6 cellular contexts compared by ENCODE assay signal in genomic region chr11:690244-690643, GRCh38. TPM values are rescaled to one million over a fixed set of nuclear protein-coding genes. Genes with fewer than 3 reads are reported as not detected.
DNase-seq lines count a peak whose midpoint lies in the region; ATAC-seq, FAIRE-seq and TF ChIP-seq lines count a peak whose summit lies in the region.
"Not testable (repeated sequence)": the region's sequence is repeated elsewhere in the genome, so short reads cannot be mapped to it uniquely, and the experiment has no call there.

No MANE protein-coding gene starts in this region.

- peak overlapping the region; percentile 39 for H3K27ac ChIP-seq in CD4-positive, CD25-positive, alpha-beta regulatory T cell (ENCODE audit: insufficient read depth, low read length, poor library complexity, severe bottlenecking)
- peak overlapping the region; percentile 36; the same call in 1 of the 2 replicates for H3K27ac ChIP-seq in VCaP
- H3K27ac ChIP-seq in K562 (ENCODE audit: extremely low read depth, low read depth, low read length), result not testable (repeated sequence)
- peak overlapping the region; percentile 52 to 80 for H3K27ac ChIP-seq in mucosa of rectum (ENCODE audit: low read depth in 2 of 2, low read length in 2 of 2)

- FAIRE-seq in K562 (lab: Jason Lieb, UNC), result not testable (repeated sequence)

- peaks cover 13 to 41% (median 27%) of the 10 kb centered on the region in 4 donors for H3K4me1 Mint-ChIP-seq in CD4-positive, CD25-positive, alpha-beta regulatory T cell
- H3K4me1 Mint-ChIP-seq in osteocyte (ENCODE audit: unreplicated experiment), result peaks cover 52% of the 10 kb centered on the region

- not testable (repeated sequence) for TF ChIP-seq EP300 in K562 (IDR thresholded peaks at IDR 0.05; ENCODE audit: low read length)

- in situ Hi-C loops in K562 (cut with MboI), result not testable (repeated sequence)

- H3K9ac ChIP-seq in Loucy (ENCODE audit: low read depth, low read length, poor library complexity, severe bottlenecking), result peak overlapping the region; percentile 98
- H3K9ac ChIP-seq in K562 (ENCODE audit: insufficient read depth in 1 of 2, low read depth in 2 of 2, low read length in 2 of 2); mucosa of rectum (ENCODE audit: low read depth in 1 of 2, low read length in 2 of 2): not testable (repeated sequence)

- not testable (repeated sequence) for TF ChIP-seq POLR2A in K562 (conservative IDR thresholded peaks at IDR 0.05)

- intact Hi-C loops in K562 (cut with micrococcal nuclease), result loop anchor here (10.0 kb wide), 1 partner anchor 135 kb away; no protein-coding TSS in a partner anchor

- H3K36me3 Mint-ChIP-seq in CD4-positive, CD25-positive, alpha-beta regulatory T cell, result peaks cover 10% of the 10 kb centered on the region
- H3K36me3 Mint-ChIP-seq in osteocyte (ENCODE audit: unreplicated experiment), result peaks cover 21% of the 10 kb centered on the region

- H2AFZ ChIP-seq in Loucy (ENCODE audit: low read length); K562 (ENCODE audit: low read depth, low read length): not testable (repeated sequence)

- H3K27ac Mint-ChIP-seq in CD4-positive, CD25-positive, alpha-beta regulatory T cell, result peak overlapping the region; percentile 59 to 71 (median 63)
- peak overlapping the region; percentile 83 for H3K27ac Mint-ChIP-seq in osteocyte (ENCODE audit: unreplicated experiment)

- ATAC-seq in CD4-positive, CD25-positive, alpha-beta regulatory T cell (ENCODE audit: low read depth in 2 of 2); K562: not testable (repeated sequence)

- not testable (repeated sequence) for BruUV-seq in K562 (replicated peaks; lab: Mats Ljungman, UMichigan)

- not testable (repeated sequence) for H3F3A ChIP-seq in Loucy (ENCODE audit: low read depth)

- TF ChIP-seq RAD21 in K562 (CRISPR knock-in tag; conservative IDR thresholded peaks at IDR 0.05 in 1 of 2, IDR thresholded peaks at IDR 0.05 in 1 of 2), result not testable (repeated sequence)

- H3K4me3 Mint-ChIP-seq in CD4-positive, CD25-positive, alpha-beta regulatory T cell, result peak overlapping the region in 2 of 4 donors; percentile 39 to 42
- H3K4me3 Mint-ChIP-seq in osteocyte (ENCODE audit: unreplicated experiment), result not testable (repeated sequence)

- not testable (repeated sequence) for H3K4me3 ChIP-seq in CD4-positive, CD25-positive, alpha-beta regulatory T cell (ENCODE audit: low read depth, low read length); K562; mucosa of rectum (ENCODE audit: low read length in 2 of 2)
- H3K4me3 ChIP-seq in Loucy (ENCODE audit: low read length, poor library complexity, severe bottlenecking), result peak overlapping the region; percentile 94

- H3K9me3 ChIP-seq in CD4-positive, CD25-positive, alpha-beta regulatory T cell (ENCODE audit: control insufficient read depth in 2 of 2, low read length in 2 of 2); Loucy (ENCODE audit: insufficient read depth, low read depth, low read length); K562 (replicated peaks; ENCODE audit: control insufficient read depth, insufficient read depth, low read depth, low read length); mucosa of rectum (ENCODE audit: control insufficient read depth in 2 of 2, low read length in 2 of 2): not testable (repeated sequence)

- not testable (repeated sequence) for DNase-seq in CD4-positive, CD25-positive, alpha-beta regulatory T cell; K562 (ENCODE audit: extremely low read depth in 1 of 4, low spot score in 3 of 4); osteocyte (ENCODE audit: extremely low spot score, unreplicated experiment)

- TF ChIP-seq CTCF in Loucy (conservative IDR thresholded peaks at IDR 0.05; ENCODE audit: low read length); VCaP (conservative IDR thresholded peaks at IDR 0.05); K562 (IDR thresholded peaks at IDR 0.05 in 2 of 3, conservative IDR thresholded peaks at IDR 0.05 in 1 of 3; ENCODE audit: insufficient read depth in 2 of 3, low read depth in 1 of 3, low read length in 3 of 3); osteocyte (IDR thresholded peaks at IDR 0.05): not testable (repeated sequence)

- H3K27me3 Mint-ChIP-seq in CD4-positive, CD25-positive, alpha-beta regulatory T cell; osteocyte (ENCODE audit: unreplicated experiment): not testable (repeated sequence)

- H3K9me3 Mint-ChIP-seq in CD4-positive, CD25-positive, alpha-beta regulatory T cell; osteocyte (ENCODE audit: unreplicated experiment): not testable (repeated sequence)

- not testable (repeated sequence) for H3K9me1 ChIP-seq in K562 (ENCODE audit: control insufficient read depth, insufficient read depth, low read length)

- not testable (repeated sequence) for H3K27me3 ChIP-seq in CD4-positive, CD25-positive, alpha-beta regulatory T cell (ENCODE audit: control insufficient read depth, insufficient read depth, low read length); Loucy (ENCODE audit: insufficient read depth, low read length, poor library complexity, severe bottlenecking); K562 (ENCODE audit: control insufficient read depth in 2 of 2, insufficient read depth in 2 of 2, low read length in 2 of 2); mucosa of rectum (ENCODE audit: control insufficient read depth in 2 of 2, insufficient read depth in 2 of 2, low read length in 2 of 2)

- peaks cover 32% of the 10 kb centered on the region for H3K4me1 ChIP-seq in CD4-positive, CD25-positive, alpha-beta regulatory T cell (ENCODE audit: control insufficient read depth, insufficient read depth, low read length, poor library complexity, severe bottlenecking)
- H3K4me1 ChIP-seq in Loucy (ENCODE audit: insufficient read depth, low read length, poor library complexity, severe bottlenecking) (peaks cover 55% of the 10 kb centered on the region), K562 (replicated peaks in 1 of 2; ENCODE audit: control insufficient read depth in 2 of 2, insufficient read depth in 2 of 2, low read length in 2 of 2) (peaks cover 25 to 52% of the 10 kb centered on the region in 2 experiments), mucosa of rectum (ENCODE audit: control insufficient read depth in 2 of 2, insufficient read depth in 2 of 2, low read length in 2 of 2) (peaks cover 26 to 34% of the 10 kb centered on the region in 2 donors)

- H3K79me2 ChIP-seq in Loucy (ENCODE audit: insufficient read depth, low read length) (peaks cover 52% of the 10 kb centered on the region), K562 (ENCODE audit: control insufficient read depth, insufficient read depth, low read length) (peaks cover 61% of the 10 kb centered on the region)

- peaks cover 34% of the 10 kb centered on the region for H3K36me3 ChIP-seq in CD4-positive, CD25-positive, alpha-beta regulatory T cell (ENCODE audit: control insufficient read depth, insufficient read depth, low read length)
- H3K36me3 ChIP-seq in Loucy (ENCODE audit: insufficient read depth, low read length) (peaks cover 26% of the 10 kb centered on the region; the same call in 1 of the 2 replicates), K562 (ENCODE audit: control insufficient read depth, insufficient read depth, low read length) (peaks cover 58% of the 10 kb centered on the region; the same call in 2 of the 3 replicates), mucosa of rectum (ENCODE audit: control insufficient read depth in 2 of 2, insufficient read depth in 2 of 2, low read length in 2 of 2) (peaks cover 20 to 30% of the 10 kb centered on the region in 2 donors)

- CTCF ChIA-PET in K562 (lab: Yijun Ruan, JAX; ENCODE audit: low intra/inter-chr PET ratio), result not testable (repeated sequence)

- H4K20me1 ChIP-seq in Loucy (ENCODE audit: insufficient read depth, low read length, poor library complexity, severe bottlenecking), result peaks cover 27% of the 10 kb centered on the region
- not testable (repeated sequence) for H4K20me1 ChIP-seq in K562 (replicated peaks; ENCODE audit: control insufficient read depth, insufficient read depth, low read length)

- not testable (repeated sequence) for H3K9me2 ChIP-seq in Loucy (replicated peaks; ENCODE audit: low read depth, low read length)

- POLR2A ChIA-PET in K562 (lab: Yijun Ruan, JAX), result interaction anchor here (1.6 kb wide), 1 partner anchor 17 kb away, joined by 7 read pairs; no protein-coding TSS in a partner anchor

- peak overlapping the region; percentile 98 for H3K4me2 ChIP-seq in Loucy (ENCODE audit: low read depth, low read length, poor library complexity, severe bottlenecking)
- not testable (repeated sequence) for H3K4me2 ChIP-seq in K562 (ENCODE audit: insufficient read depth, low read length)

- WGBS in K562 (ENCODE audit: insufficient coverage, low coverage, missing lambda C conversion rate), result 94% methylated on average over 3 of the region's 3 CpGs

RNA-seq across cellular contexts. Expression of gene DEAF1, which starts 4.8 kb away (rescaled TPM):
- 84.1 TPM for total RNA-seq in CD4-positive, CD25-positive, alpha-beta regulatory T cell
- 10 to 100 TPM; 33.5 to 46.5 (median 37.4) TPM for polyA plus RNA-seq in CD4-positive, CD25-positive, alpha-beta regulatory T cell
- 68.2 and 200 TPM in 2 replicates for total RNA-seq in K562 (2011; cell fraction: chromatin; rRNA removed; ENCODE audit: low replicate concordance)
- total RNA-seq in K562 (2011; cell fraction: nucleolus; rRNA removed), result 95.7 and 111 TPM in 2 replicates
- total RNA-seq in K562 (2011; cell fraction: nucleoplasm; rRNA removed), result 50.3 and 71.3 TPM in 2 replicates
- total RNA-seq in K562 (2014; rRNA removed) (46.9 and 58.7 TPM in 2 replicates), K562 (2014; rRNA removed; fragmentation: Illumina TruSeq; extraction: Trizol) (13.3 and 20.4 TPM in 2 replicates), K562 (2015; rRNA removed; fragmentation: Illumina TruSeq; extraction: Trizol) (26.8 and 27.3 TPM in 2 replicates), K562 (2021) (64.2 and 69.1 TPM in 2 replicates), osteocyte (113 and 121 TPM in 2 replicates)
- polyA plus RNA-seq in K562 (2011; rRNA removed) (27.5 and 39.1 TPM in 2 replicates), K562 (2014; fragmentation: Illumina TruSeq; extraction: Trizol) (26.3 and 33.7 TPM in 2 replicates), K562 (2014; fragmentation: Nextera tagmentation; extraction: Ambion mirVana) (1 to 10 TPM; 2.0 to 3.6 TPM), K562 (2014; rRNA removed) (52.7 and 62.6 TPM in 2 replicates)
- 45.8 and 77.2 TPM in 2 replicates for polyA plus RNA-seq in K562 (2011; cell fraction: cytosol; rRNA removed)
- polyA plus RNA-seq in K562 (2011; cell fraction: nucleus; rRNA removed), result 28.4 and 56.6 TPM in 2 replicates
- 33.6 and 47.2 TPM in 2 replicates for polyA plus RNA-seq in K562 (2012)
- 16.7 and 25.1 TPM in 2 replicates for polyA minus RNA-seq in K562 (2011; rRNA and poly(A)+ RNA removed)
- 39.4 and 45.8 TPM in 2 replicates for polyA minus RNA-seq in K562 (2011; cell fraction: cytosol; rRNA and poly(A)+ RNA removed)
- polyA minus RNA-seq in K562 (2011; cell fraction: nucleus; rRNA and poly(A)+ RNA removed), result 22.2 and 28.8 TPM in 2 replicates

RNA-seq across cellular contexts. Expression of gene TMEM80, which starts 5.4 kb away (rescaled TPM):
- 26.3 TPM for total RNA-seq in CD4-positive, CD25-positive, alpha-beta regulatory T cell
- polyA plus RNA-seq in CD4-positive, CD25-positive, alpha-beta regulatory T cell, result 10 to 100 TPM; 24.5 to 35.0 (median 27.0) TPM
- total RNA-seq in K562 (2011; cell fraction: chromatin; rRNA removed; ENCODE audit: low replicate concordance), result 42.2 and 91.7 TPM in 2 replicates
- 45.0 and 58.9 TPM in 2 replicates for total RNA-seq in K562 (2011; cell fraction: nucleolus; rRNA removed)
- 50.4 and 62.3 TPM in 2 replicates for total RNA-seq in K562 (2011; cell fraction: nucleoplasm; rRNA removed)
- total RNA-seq in K562 (2014; rRNA removed), result 16.9 and 18.4 TPM in 2 replicates
- total RNA-seq in K562 (2014; rRNA removed; fragmentation: Illumina TruSeq; extraction: Trizol), result 9.4 and 11.0 TPM in 2 replicates
- total RNA-seq in K562 (2015; rRNA removed; fragmentation: Illumina TruSeq; extraction: Trizol), result 7.8 and 8.8 TPM in 2 replicates
- total RNA-seq in K562 (2021), result 14.2 and 14.6 TPM in 2 replicates
- 26.3 and 30.1 TPM in 2 replicates for polyA plus RNA-seq in K562 (2011; rRNA removed)
- 30.7 and 33.7 TPM in 2 replicates for polyA plus RNA-seq in K562 (2011; cell fraction: cytosol; rRNA removed)
- 51.3 and 73.6 TPM in 2 replicates for polyA plus RNA-seq in K562 (2011; cell fraction: nucleus; rRNA removed)
- 22.7 and 27.4 TPM in 2 replicates for polyA plus RNA-seq in K562 (2012)
- polyA plus RNA-seq in K562 (2014; fragmentation: Illumina TruSeq; extraction: Trizol), result 12.4 and 14.1 TPM in 2 replicates
- 1 to 10 TPM; 5.1 to 6.3 TPM for polyA plus RNA-seq in K562 (2014; fragmentation: Nextera tagmentation; extraction: Ambion mirVana)
- 25.1 and 38.3 TPM in 2 replicates for polyA plus RNA-seq in K562 (2014; rRNA removed)
- 5.0 and 6.4 TPM in 2 replicates for polyA minus RNA-seq in K562 (2011; rRNA and poly(A)+ RNA removed)
- 4.3 and 4.9 TPM in 2 replicates for polyA minus RNA-seq in K562 (2011; cell fraction: cytosol; rRNA and poly(A)+ RNA removed)
- polyA minus RNA-seq in K562 (2011; cell fraction: nucleus; rRNA and poly(A)+ RNA removed), result 9.6 and 11.2 TPM in 2 replicates
- 43.9 and 45.2 TPM in 2 replicates for total RNA-seq in osteocyte

RNA-seq across cellular contexts. Expression of gene EPS8L2, which starts 15.8 kb away (rescaled TPM):
- 11.2 TPM for total RNA-seq in CD4-positive, CD25-positive, alpha-beta regulatory T cell
- polyA plus RNA-seq in CD4-positive, CD25-positive, alpha-beta regulatory T cell, result 10 to 100 TPM; 17.4 to 19.4 (median 18.3) TPM
- total RNA-seq in K562 (2011; cell fraction: chromatin; rRNA removed; ENCODE audit: low replicate concordance), result 22.1 and 75.1 TPM in 2 replicates
- 35.8 and 51.2 TPM in 2 replicates for total RNA-seq in K562 (2011; cell fraction: nucleolus; rRNA removed)
- total RNA-seq in K562 (2011; cell fraction: nucleoplasm; rRNA removed), result 21.0 and 26.5 TPM in 2 replicates
- 13.1 and 17.0 TPM in 2 replicates for total RNA-seq in K562 (2014; rRNA removed)
- total RNA-seq in K562 (2014; rRNA removed; fragmentation: Illumina TruSeq; extraction: Trizol), result 2.5 and 3.7 TPM in 2 replicates
- total RNA-seq in K562 (2015; rRNA removed; fragmentation: Illumina TruSeq; extraction: Trizol), result 3.1 and 3.8 TPM in 2 replicates
- 8.6 and 10.4 TPM in 2 replicates for total RNA-seq in K562 (2021)
- 12.2 and 19.8 TPM in 2 replicates for polyA plus RNA-seq in K562 (2011; rRNA removed)
- polyA plus RNA-seq in K562 (2011; cell fraction: cytosol; rRNA removed), result 11.7 and 16.0 TPM in 2 replicates
- 98.5 and 118 TPM in 2 replicates for polyA plus RNA-seq in K562 (2011; cell fraction: nucleus; rRNA removed)
- 9.6 and 10.7 TPM in 2 replicates for polyA plus RNA-seq in K562 (2012)
- polyA plus RNA-seq in K562 (2014; fragmentation: Illumina TruSeq; extraction: Trizol), result 3.3 and 5.9 TPM in 2 replicates
- polyA plus RNA-seq in K562 (2014; fragmentation: Nextera tagmentation; extraction: Ambion mirVana), result 1 to 10 TPM in 1 of 2 experiments, under 1 TPM in 1; 0.75 to 1.2 TPM
- 10.4 and 16.3 TPM in 2 replicates for polyA plus RNA-seq in K562 (2014; rRNA removed)
- 3.1 and 5.6 TPM in 2 replicates for polyA minus RNA-seq in K562 (2011; rRNA and poly(A)+ RNA removed)
- polyA minus RNA-seq in K562 (2011; cell fraction: cytosol; rRNA and poly(A)+ RNA removed), result 10.0 and 10.5 TPM in 2 replicates
- polyA minus RNA-seq in K562 (2011; cell fraction: nucleus; rRNA and poly(A)+ RNA removed), result 7.7 and 12.1 TPM in 2 replicates
- total RNA-seq in osteocyte, result 32.4 and 39.3 TPM in 2 replicates

RNA-seq across cellular contexts. Expression of gene DRD4, which starts 53.2 kb away (rescaled TPM):
- not detected for total RNA-seq in CD4-positive, CD25-positive, alpha-beta regulatory T cell
- not detected for polyA plus RNA-seq in CD4-positive, CD25-positive, alpha-beta regulatory T cell
- total RNA-seq in K562 (2011; cell fraction: chromatin; rRNA removed; ENCODE audit: low replicate concordance), result 0.30 and 1.00 TPM in 2 replicates
- total RNA-seq in K562 (2011; cell fraction: nucleolus; rRNA removed), result 0.67 and 0.79 TPM in 2 replicates
- total RNA-seq in K562 (2011; cell fraction: nucleoplasm; rRNA removed), result 0.59 and 1.1 TPM in 2 replicates
- 0.24 TPM in 1 of 2 replicates, not detected in the other for total RNA-seq in K562 (2014; rRNA removed)
- total RNA-seq in K562 (2014; rRNA removed; fragmentation: Illumina TruSeq; extraction: Trizol), result not detected in 2 replicates
- 0.14 TPM in 1 of 2 replicates, not detected in the other for total RNA-seq in K562 (2015; rRNA removed; fragmentation: Illumina TruSeq; extraction: Trizol)
- total RNA-seq in K562 (2021), result 0.95 and 1.4 TPM in 2 replicates
- polyA plus RNA-seq in K562 (2011; rRNA removed), result 0.11 TPM in 1 of 2 replicates, not detected in the other
- polyA plus RNA-seq in K562 (2011; cell fraction: cytosol; rRNA removed), result 0.04 and 0.06 TPM in 2 replicates
- polyA plus RNA-seq in K562 (2011; cell fraction: nucleus; rRNA removed), result 0.60 and 0.70 TPM in 2 replicates
- polyA plus RNA-seq in K562 (2012), result 0.36 and 0.51 TPM in 2 replicates
- 0.11 TPM in 1 of 2 replicates, not detected in the other for polyA plus RNA-seq in K562 (2014; fragmentation: Illumina TruSeq; extraction: Trizol)
- polyA plus RNA-seq in K562 (2014; fragmentation: Nextera tagmentation; extraction: Ambion mirVana), result under 1 TPM in 1 of 2 experiments, not detected in 1; 0.04 TPM
- polyA plus RNA-seq in K562 (2014; rRNA removed), result 0.27 and 0.49 TPM in 2 replicates
- polyA minus RNA-seq in K562 (2011; rRNA and poly(A)+ RNA removed), result not detected in 2 replicates
- not detected in 2 replicates for polyA minus RNA-seq in K562 (2011; cell fraction: cytosol; rRNA and poly(A)+ RNA removed)
- polyA minus RNA-seq in K562 (2011; cell fraction: nucleus; rRNA and poly(A)+ RNA removed), result 0.13 and 0.22 TPM in 2 replicates
- 1.7 and 1.8 TPM in 2 replicates for total RNA-seq in osteocyte

RNA-seq across cellular contexts. Expression of gene TALDO1, which starts 57.0 kb away (rescaled TPM):
- total RNA-seq in CD4-positive, CD25-positive, alpha-beta regulatory T cell, result 68.3 TPM
- polyA plus RNA-seq in CD4-positive, CD25-positive, alpha-beta regulatory T cell, result 100 to 1,000 TPM; 227 to 274 (median 240) TPM
- 172 and 310 TPM in 2 replicates for total RNA-seq in K562 (2011; cell fraction: chromatin; rRNA removed; ENCODE audit: low replicate concordance)
- total RNA-seq in K562 (2011; cell fraction: nucleolus; rRNA removed), result 171 and 194 TPM in 2 replicates
- 200 and 202 TPM in 2 replicates for total RNA-seq in K562 (2011; cell fraction: nucleoplasm; rRNA removed)
- total RNA-seq in K562 (2014; rRNA removed) (507 and 536 TPM in 2 replicates), K562 (2014; rRNA removed; fragmentation: Illumina TruSeq; extraction: Trizol) (228 and 260 TPM in 2 replicates), K562 (2015; rRNA removed; fragmentation: Illumina TruSeq; extraction: Trizol) (413 and 441 TPM in 2 replicates), K562 (2021) (541 and 595 TPM in 2 replicates), osteocyte (156 and 171 TPM in 2 replicates)
- polyA plus RNA-seq in K562 (2011; rRNA removed) (416 and 427 TPM in 2 replicates), K562 (2014; fragmentation: Illumina TruSeq; extraction: Trizol) (400 and 436 TPM in 2 replicates), K562 (2014; fragmentation: Nextera tagmentation; extraction: Ambion mirVana) (100 to 1,000 TPM; 328 to 492 TPM), K562 (2014; rRNA removed) (520 and 521 TPM in 2 replicates)
- 459 and 498 TPM in 2 replicates for polyA plus RNA-seq in K562 (2011; cell fraction: cytosol; rRNA removed)
- polyA plus RNA-seq in K562 (2011; cell fraction: nucleus; rRNA removed), result 247 and 274 TPM in 2 replicates
- 413 and 492 TPM in 2 replicates for polyA plus RNA-seq in K562 (2012)
- 150 and 162 TPM in 2 replicates for polyA minus RNA-seq in K562 (2011; rRNA and poly(A)+ RNA removed)
- polyA minus RNA-seq in K562 (2011; cell fraction: cytosol; rRNA and poly(A)+ RNA removed), result 252 and 295 TPM in 2 replicates
- polyA minus RNA-seq in K562 (2011; cell fraction: nucleus; rRNA and poly(A)+ RNA removed), result 42.5 and 74.1 TPM in 2 replicates
